ENCODE assay signal across 12 cellular contexts in genomic region chr4:122689972-122690371, GRCh38. TPM values are rescaled to one million over a fixed set of nuclear protein-coding genes. Genes with fewer than 3 reads are reported as not detected.
DNase-seq lines count a peak whose midpoint lies in the region; ATAC-seq and TF ChIP-seq lines count a peak whose summit lies in the region.
"Had no signal": no experiment of that assay in that cellular context is flagged by ENCODE, and none has a peak within 500 bp of the region (broad histone marks: within the 10 kb centered on the region; RNA-seq: fewer than 3 reads in every experiment).

No MANE protein-coding gene starts in this region.

- CTCF ChIA-PET in mammary epithelial cell (lab: Charles Lee; ENCODE audit: low non-redundant PET), result no interaction called here

- peak; percentile 47 to 64 for DNase-seq in activated T-cell treated with anti-CD3 and anti-CD28 coated beads, Interleukin-2, amount 50 U/mL, for 72 hours
- DNase-seq in mammary epithelial cell (no peak), endothelial cell (ENCODE audit: low spot score) (no peak)
- no peak for DNase-seq in activated effector memory CD4-positive, alpha-beta T cell treated with Interleukin-2 at 50 U/mL for 16 hours
- DNase-seq: DND-41, NCI-H1930 had no signal

- H3K9me3 ChIP-seq in mammary epithelial cell (replicated peaks; ENCODE audit: insufficient read depth, low read length), result no peaks in the 10 kb centered on the region
- H3K9me3 ChIP-seq: thoracic aorta had no signal

- no peak overlapping the region for H3K27ac ChIP-seq in mammary epithelial cell (ENCODE audit: insufficient read depth, low read depth, low read length)
- H3K27ac ChIP-seq: HL-60, thoracic aorta had no signal

- no peaks in the 10 kb centered on the region for H3K36me3 ChIP-seq in mammary epithelial cell (ENCODE audit: insufficient read depth, low read length)
- H3K36me3 ChIP-seq: thoracic aorta had no signal

- H3K4me3 ChIP-seq in mammary epithelial cell (replicated peaks in 1 of 3; ENCODE audit: insufficient read depth in 1 of 3, low read depth in 2 of 3, low read length in 3 of 3), result no peak overlapping the region
- H3K4me3 ChIP-seq: thoracic aorta had no signal

- peaks cover 82% of the 10 kb centered on the region for H3K4me1 Mint-ChIP-seq in activated T-cell treated with anti-CD3 and anti-CD28 coated beads, Interleukin-2, amount 50 U/mL, for 72 hours (ENCODE audit: low read depth)
- peaks cover 31% of the 10 kb centered on the region for H3K4me1 Mint-ChIP-seq in endothelial cell (ENCODE audit: unreplicated experiment)

- H3K9me3 Mint-ChIP-seq in activated T-cell treated with anti-CD3 and anti-CD28 coated beads, Interleukin-2, amount 50 U/mL, for 72 hours, result peaks cover under 1 to 4% of the 10 kb centered on the region in 2 donors
- H3K9me3 Mint-ChIP-seq in endothelial cell (ENCODE audit: unreplicated experiment), result no peaks in the 10 kb centered on the region

- no peaks in the 10 kb centered on the region for H3K79me2 ChIP-seq in mammary epithelial cell (ENCODE audit: insufficient read depth, low read length)

- TF ChIP-seq CTCF in mammary epithelial cell (conservative IDR thresholded peaks at IDR 0.05 in 1 of 2, IDR thresholded peaks at IDR 0.05 in 1 of 2; ENCODE audit: extremely low read depth in 1 of 2, insufficient read depth in 1 of 2, low read depth in 1 of 2, low read length in 2 of 2) (no peak), endothelial cell (IDR thresholded peaks at IDR 0.05; ENCODE audit: unreplicated experiment) (no peak)

- H3K4me1 ChIP-seq in mammary epithelial cell (ENCODE audit: insufficient read depth, low read length), result no peaks in the 10 kb centered on the region

- dilution Hi-C loops in mammary epithelial cell (cut with HindIII; ENCODE audit: low sequenced_read_pairs), result no loop called here

- no peak overlapping the region for H2AFZ ChIP-seq in mammary epithelial cell (ENCODE audit: low read depth, low read length)

- H4K20me1 ChIP-seq in mammary epithelial cell (ENCODE audit: insufficient read depth, low read length), result no peaks in the 10 kb centered on the region

- ATAC-seq in GM18870 (IDR thresholded peaks at IDR 0.05; ENCODE audit: unreplicated experiment), result peak; percentile 97
- ATAC-seq in GM21360 (IDR thresholded peaks at IDR 0.05; ENCODE audit: unreplicated experiment), result peak; percentile 77
- ATAC-seq in HG03045 (IDR thresholded peaks at IDR 0.05; ENCODE audit: unreplicated experiment), result peak; percentile 83
- ATAC-seq in activated T-cell treated with anti-CD3 and anti-CD28 coated beads, Interleukin-2, amount 50 U/mL, for 72 hours (replicated peaks in 1 of 2), result peak; percentile 76 to 86
- ATAC-seq: naive thymus-derived CD4-positive, alpha-beta T cell had no signal

- intact Hi-C loops in mammary epithelial cell (cut with micrococcal nuclease), result no loop called here

- no peak overlapping the region for H3K4me2 ChIP-seq in mammary epithelial cell (ENCODE audit: insufficient read depth, low read depth, low read length)

- BruUV-seq in mammary epithelial cell (replicated peaks; lab: Mats Ljungman, UMichigan), result no TSS peak

- peaks cover 5 to 7% of the 10 kb centered on the region in 2 donors for H3K36me3 Mint-ChIP-seq in activated T-cell treated with anti-CD3 and anti-CD28 coated beads, Interleukin-2, amount 50 U/mL, for 72 hours (ENCODE audit: insufficient read depth in 2 of 2)
- peaks cover 4% of the 10 kb centered on the region for H3K36me3 Mint-ChIP-seq in endothelial cell (ENCODE audit: low read depth, unreplicated experiment)

- H3K9ac ChIP-seq in mammary epithelial cell (ENCODE audit: insufficient read depth, low read length), result no peak overlapping the region

- H3K27me3 ChIP-seq in mammary epithelial cell (ENCODE audit: insufficient read depth, low read length), result no peaks in the 10 kb centered on the region

- H3K27ac Mint-ChIP-seq in activated T-cell treated with anti-CD3 and anti-CD28 coated beads, Interleukin-2, amount 50 U/mL, for 72 hours, result peak overlapping the region; percentile 49
- no peak overlapping the region for H3K27ac Mint-ChIP-seq in endothelial cell (ENCODE audit: unreplicated experiment)

- H3K4me3 Mint-ChIP-seq in activated T-cell treated with anti-CD3 and anti-CD28 coated beads, Interleukin-2, amount 50 U/mL, for 72 hours, result peak overlapping the region; percentile 60 to 64
- H3K4me3 Mint-ChIP-seq in endothelial cell (ENCODE audit: unreplicated experiment), result no peak overlapping the region

- peaks cover 21% of the 10 kb centered on the region for H3K27me3 Mint-ChIP-seq in activated T-cell treated with anti-CD3 and anti-CD28 coated beads, Interleukin-2, amount 50 U/mL, for 72 hours (ENCODE audit: low read depth)
- H3K27me3 Mint-ChIP-seq in endothelial cell (ENCODE audit: unreplicated experiment), result peaks cover 4% of the 10 kb centered on the region

- in situ Hi-C loops in mammary epithelial cell (cut with MboI; ENCODE audit: low sequenced_read_pairs in 2 of 2), result no loop called here

RNA-seq across cellular contexts. Expression of gene BBS12, which starts 42.5 kb away (rescaled TPM):
- 1 to 10 TPM; 3.0 to 4.4 TPM for total RNA-seq in activated T-cell treated with anti-CD3 and anti-CD28 coated beads, Interleukin-2, amount 50 U/mL, for 72 hours
- 10 to 100 TPM in 1 of 2 donors, 1 to 10 TPM in 1; 4.3 to 13.0 TPM for total RNA-seq in mammary epithelial cell
- polyA plus RNA-seq in mammary epithelial cell, result 2.6 TPM
- polyA minus RNA-seq in mammary epithelial cell, result 1.0 TPM
- total RNA-seq in endothelial cell (ENCODE audit: unreplicated experiment), result 4.6 TPM

Comparison
In these comparisons a context has a peak if more than half of its experiments do, and no peak if none do; other contexts are left out.
1. DNase-seq: peak in activated T-cell treated with anti-CD3 and anti-CD28 coated beads, Interleukin-2, amount 50 U/mL, for 72 hours (2 of 2); none in mammary epithelial cell (single experiment), activated effector memory CD4-positive, alpha-beta T cell treated with Interleukin-2 at 50 U/mL for 16 hours (single experiment) and endothelial cell (single experiment).
2. Peak in every context shown above with its lines, with median percentiles within 50 percentile points of each other: ATAC-seq.